Comparison of ENCODE assay signal across 26 cellular contexts in genomic region chr14:92601757-92602417, GRCh38.
DNase-seq lines count a peak whose midpoint lies in the region; ATAC-seq and TF ChIP-seq lines count a peak whose summit lies in the region.
"Had no signal": no experiment of that assay in that cellular context is flagged by ENCODE, and none has a peak within 500 bp of the region (broad histone marks: within the 10 kb centered on the region; RNA-seq: fewer than 3 reads in every experiment).

No MANE protein-coding gene starts in this region.

- no peak for DNase-seq in activated CD4-positive, alpha-beta T cell treated with anti-CD3 and anti-CD28 coated beads, Interleukin-2, amount 10 ng/mL, durations not matched to agents 7 days and 5 days
- no peak for DNase-seq in activated CD4-positive, alpha-beta T cell treated with anti-CD3 and anti-CD28 coated beads for 36 hours
- DNase-seq in natural killer cell (no peak), tibial artery (peak; percentile 30 to 79), NCI-H748 (lab: John Stamatoyannopoulos, UW; ENCODE audit: unreplicated experiment) (no peak), chondrocyte (ENCODE audit: low spot score) (no peak)
- DNase-seq: 8988T; activated CD4-positive, alpha-beta T cell treated with anti-CD3 and anti-CD28 coated beads for 4 hours; COR-L47; DND-41; H7; KG1; left lung; NCI-H1694 treated with DMSO at 0.1 percent for 48 hours; NCI-H2227 treated with DMSO at 0.1 percent for 48 hours; NCI-H774; occipital lobe; OCI-M1; SHP77; SW 1271 had no signal

- peaks cover 0 to 6% (median 0%) of the 10 kb centered on the region in 3 donors for H3K9me3 ChIP-seq in gastroesophageal sphincter
- no peaks in the 10 kb centered on the region for H3K9me3 ChIP-seq in tibial artery
- H3K9me3 ChIP-seq: left lung had no signal

- WGBS in gastroesophageal sphincter (ENCODE audit: low coverage in 1 of 2), 2 donors = 30 to 58% methylated on average over 3 to 6 of the region's 10 CpGs

- no peak for TF ChIP-seq CTCF in gastroesophageal sphincter (IDR thresholded peaks at IDR 0.05)
- no peak for TF ChIP-seq CTCF in natural killer cell (IDR thresholded peaks at IDR 0.05)
- TF ChIP-seq CTCF in tibial artery (IDR thresholded peaks at IDR 0.05) = no peak
- TF ChIP-seq CTCF in chondrocyte (IDR thresholded peaks at IDR 0.05) = no peak

- H3K4me3 ChIP-seq in gastroesophageal sphincter (no peak overlapping the region), tibial artery (no peak overlapping the region)
- H3K4me3 ChIP-seq: left lung had no signal

- no peak overlapping the region for H3K4me3 Mint-ChIP-seq in activated CD4-positive, alpha-beta T cell treated with anti-CD3 and anti-CD28 coated beads, Interleukin-2, amount 10 ng/mL, durations not matched to agents 7 days and 5 days
- no peak overlapping the region for H3K4me3 Mint-ChIP-seq in activated CD4-positive, alpha-beta T cell treated with anti-CD3 and anti-CD28 coated beads for 36 hours
- H3K4me3 Mint-ChIP-seq in natural killer cell (peak overlapping the region; percentile 71), chondrocyte (ENCODE audit: unreplicated experiment) (no peak overlapping the region)
- H3K4me3 Mint-ChIP-seq: B cell; stimulated activated naive CD8-positive, alpha-beta T cell treated with anti-CD3 and anti-CD28 coated beads, Interleukin-15, Interleukin-2, amounts not matched to agents 100 ng/mL and 50 ng/mL, for 24 hours had no signal

- no peaks in the 10 kb centered on the region for H3K27me3 ChIP-seq in gastroesophageal sphincter
- H3K27me3 ChIP-seq in tibial artery = no peaks in the 10 kb centered on the region
- H3K27me3 ChIP-seq: left lung had no signal

- intact Hi-C loops in activated CD4-positive, alpha-beta T cell treated with anti-CD3 and anti-CD28 coated beads for 36 hours (cut with DNase I, micrococcal nuclease) = loop anchor here in 1 of 2 experiments (10.0 kb wide), 1 partner anchor 247 kb away; no protein-coding TSS in a partner anchor
- intact Hi-C loops in natural killer cell (cut with micrococcal nuclease) = loop anchor here (2.0 to 5.0 kb wide), 3 partner anchors 13 to 50 kb away; no protein-coding TSS in a partner anchor
- intact Hi-C loops in tibial artery (cut with DNase I; ENCODE audit: low total_unique reads) = loop anchor here (2.0 to 10.0 kb wide), 3 partner anchors 45 to 480 kb away; partner anchors contain the start of genes CPSF2, NDUFB1 and RIN3

- H3K4me1 Mint-ChIP-seq in activated CD4-positive, alpha-beta T cell treated with anti-CD3 and anti-CD28 coated beads, Interleukin-2, amount 10 ng/mL, durations not matched to agents 7 days and 5 days = peaks cover 33% of the 10 kb centered on the region
- H3K4me1 Mint-ChIP-seq in activated CD4-positive, alpha-beta T cell treated with anti-CD3 and anti-CD28 coated beads for 36 hours = peaks cover 21% of the 10 kb centered on the region
- peaks cover 54 to 73% of the 10 kb centered on the region in 2 donors for H3K4me1 Mint-ChIP-seq in natural killer cell
- H3K4me1 Mint-ChIP-seq in chondrocyte (ENCODE audit: low read depth) = peaks cover 16% of the 10 kb centered on the region

- no peak for TF ChIP-seq POLR2A in gastroesophageal sphincter (IDR thresholded peaks at IDR 0.05)

- H3K27me3 Mint-ChIP-seq in activated CD4-positive, alpha-beta T cell treated with anti-CD3 and anti-CD28 coated beads, Interleukin-2, amount 10 ng/mL, durations not matched to agents 7 days and 5 days = peaks cover 3% of the 10 kb centered on the region
- H3K27me3 Mint-ChIP-seq in activated CD4-positive, alpha-beta T cell treated with anti-CD3 and anti-CD28 coated beads for 36 hours = no peaks in the 10 kb centered on the region
- no peaks in the 10 kb centered on the region for H3K27me3 Mint-ChIP-seq in natural killer cell (ENCODE audit: low read depth in 2 of 2)
- H3K27me3 Mint-ChIP-seq in chondrocyte (ENCODE audit: low read depth) = no peaks in the 10 kb centered on the region
- H3K27me3 Mint-ChIP-seq: B cell; stimulated activated naive CD8-positive, alpha-beta T cell treated with anti-CD3 and anti-CD28 coated beads, Interleukin-15, Interleukin-2, amounts not matched to agents 100 ng/mL and 50 ng/mL, for 24 hours had no signal

- no peaks in the 10 kb centered on the region for H3K36me3 Mint-ChIP-seq in activated CD4-positive, alpha-beta T cell treated with anti-CD3 and anti-CD28 coated beads, Interleukin-2, amount 10 ng/mL, durations not matched to agents 7 days and 5 days (ENCODE audit: low read depth)
- H3K36me3 Mint-ChIP-seq in activated CD4-positive, alpha-beta T cell treated with anti-CD3 and anti-CD28 coated beads for 36 hours (ENCODE audit: low read depth) = no peaks in the 10 kb centered on the region
- H3K36me3 Mint-ChIP-seq in natural killer cell (no peaks in the 10 kb centered on the region), chondrocyte (ENCODE audit: low read depth) (peaks cover 6% of the 10 kb centered on the region)

- CTCF ChIA-PET in activated CD4-positive, alpha-beta T cell treated with anti-CD3 and anti-CD28 coated beads, Interleukin-2, amount 10 ng/mL, durations not matched to agents 7 days and 5 days (lab: Charles Lee) = interaction anchor here (1.3 kb wide), 1 partner anchor 16 kb away, joined by 7 read pairs; no protein-coding TSS in a partner anchor
- CTCF ChIA-PET in activated CD4-positive, alpha-beta T cell treated with anti-CD3 and anti-CD28 coated beads for 36 hours (lab: Charles Lee) = interaction anchor here (1.0 to 2.9 kb wide), 3 partner anchors 9 to 73 kb away, joined by 3 to 15 read pairs (median 3); no protein-coding TSS in a partner anchor

- peaks cover 9 to 62% (median 14%) of the 10 kb centered on the region in 3 donors for H3K4me1 ChIP-seq in gastroesophageal sphincter
- H3K4me1 ChIP-seq in tibial artery = peaks cover 0 to 45% (median 30%) of the 10 kb centered on the region in 4 donors

- H3K36me3 ChIP-seq in gastroesophageal sphincter (no peaks in the 10 kb centered on the region), tibial artery (no peaks in the 10 kb centered on the region)

- ATAC-seq in activated CD4-positive, alpha-beta T cell treated with anti-CD3 and anti-CD28 coated beads for 36 hours = no peak
- peak; percentile 72 for ATAC-seq in gastroesophageal sphincter
- no peak for ATAC-seq in natural killer cell
- ATAC-seq in GM21515 (IDR thresholded peaks at IDR 0.05; ENCODE audit: unreplicated experiment) = no peak
- ATAC-seq: left lung had no signal

- peak overlapping the region; percentile 50 for H3K27ac Mint-ChIP-seq in activated CD4-positive, alpha-beta T cell treated with anti-CD3 and anti-CD28 coated beads, Interleukin-2, amount 10 ng/mL, durations not matched to agents 7 days and 5 days
- no peak overlapping the region for H3K27ac Mint-ChIP-seq in activated CD4-positive, alpha-beta T cell treated with anti-CD3 and anti-CD28 coated beads for 36 hours
- H3K27ac Mint-ChIP-seq in natural killer cell = peak overlapping the region; percentile 85 to 93
- no peak overlapping the region for H3K27ac Mint-ChIP-seq in chondrocyte (ENCODE audit: unreplicated experiment)
- H3K27ac Mint-ChIP-seq: activated T-helper 2 cell treated with anti-CD3 and anti-CD28 coated beads, Interferon-gamma antibody, Interleukin-2, Interleukin-4, amounts not matched to agents 10 μg/mL and 5 μg/mL and 100 μg/mL, durations not matched to agents 14 hours and 24 hours and 36 hours; B cell; stimulated activated naive CD8-positive, alpha-beta T cell treated with anti-CD3 and anti-CD28 coated beads, Interleukin-15, Interleukin-2, amounts not matched to agents 100 ng/mL and 50 ng/mL, for 24 hours had no signal

- POLR2A ChIA-PET in activated CD4-positive, alpha-beta T cell treated with anti-CD3 and anti-CD28 coated beads, Interleukin-2, amount 10 ng/mL, durations not matched to agents 7 days and 5 days (lab: Charles Lee) = interaction anchor here (0.6 kb wide), 1 partner anchor 566 kb away, joined by 4 read pairs; no protein-coding TSS in a partner anchor
- POLR2A ChIA-PET in activated CD4-positive, alpha-beta T cell treated with anti-CD3 and anti-CD28 coated beads for 36 hours (lab: Charles Lee) = no interaction called here

- no peak for TF ChIP-seq EP300 in gastroesophageal sphincter (IDR thresholded peaks at IDR 0.05)

- H3K27ac ChIP-seq in gastroesophageal sphincter = peak overlapping the region; percentile 88 to 91 (median 90)
- peak overlapping the region; percentile 77 to 85 for H3K27ac ChIP-seq in tibial artery
- H3K27ac ChIP-seq: epithelial cell of prostate, left lung had no signal

- H3K9me3 Mint-ChIP-seq in activated CD4-positive, alpha-beta T cell treated with anti-CD3 and anti-CD28 coated beads, Interleukin-2, amount 10 ng/mL, durations not matched to agents 7 days and 5 days = peaks cover 2% of the 10 kb centered on the region
- peaks cover 3% of the 10 kb centered on the region for H3K9me3 Mint-ChIP-seq in activated CD4-positive, alpha-beta T cell treated with anti-CD3 and anti-CD28 coated beads for 36 hours (ENCODE audit: low read depth)
- H3K9me3 Mint-ChIP-seq in natural killer cell (no peaks in the 10 kb centered on the region), chondrocyte (ENCODE audit: low read depth) (peaks cover 9% of the 10 kb centered on the region)
- H3K9me3 Mint-ChIP-seq: activated T-helper 2 cell treated with anti-CD3 and anti-CD28 coated beads, Interferon-gamma antibody, Interleukin-2, Interleukin-4, amounts not matched to agents 10 μg/mL and 5 μg/mL and 100 μg/mL, durations not matched to agents 14 hours and 24 hours and 36 hours; stimulated activated naive CD8-positive, alpha-beta T cell treated with anti-CD3 and anti-CD28 coated beads, Interleukin-15, Interleukin-2, amounts not matched to agents 100 ng/mL and 50 ng/mL, for 24 hours had no signal

Comparison
In these comparisons a context has a peak if more than half of its experiments do, and no peak if none do; other contexts are left out.
1. H3K27ac Mint-ChIP-seq: peak in activated CD4-positive, alpha-beta T cell treated with anti-CD3 and anti-CD28 coated beads, Interleukin-2, amount 10 ng/mL, durations not matched to agents 7 days and 5 days (single experiment) and natural killer cell (2 of 2); none in activated CD4-positive, alpha-beta T cell treated with anti-CD3 and anti-CD28 coated beads for 36 hours (single experiment) and chondrocyte (single experiment).
2. DNase-seq: peak in tibial artery (2 of 2); none in activated CD4-positive, alpha-beta T cell treated with anti-CD3 and anti-CD28 coated beads, Interleukin-2, amount 10 ng/mL, durations not matched to agents 7 days and 5 days (single experiment), activated CD4-positive, alpha-beta T cell treated with anti-CD3 and anti-CD28 coated beads for 36 hours (single experiment), natural killer cell (single experiment), NCI-H748 (single experiment) and chondrocyte (single experiment).